Comparison of ENCODE assay signal across 16 cellular contexts in genomic region chr1:183002797-183003594, GRCh38. TPM values are rescaled to one million over a fixed set of nuclear protein-coding genes. Genes with fewer than 3 reads are reported as not detected.
DNase-seq lines count a peak whose midpoint lies in the region; ATAC-seq, FAIRE-seq and TF ChIP-seq lines count a peak whose summit lies in the region.
"Had no signal": no experiment of that assay in that cellular context is flagged by ENCODE, and none has a peak within 500 bp of the region (broad histone marks: within the 10 kb centered on the region; RNA-seq: fewer than 3 reads in every experiment).

No MANE protein-coding gene starts in this region.

- H3K27ac ChIP-seq in A549, result no peak overlapping the region
- no peak overlapping the region for H3K27ac ChIP-seq in fibroblast of lung (ENCODE audit: insufficient read depth, low read length)
- no peak overlapping the region for H3K27ac ChIP-seq in lower lobe of right lung

- FAIRE-seq in A549 (lab: Jason Lieb, UNC), result no peak
- FAIRE-seq: colon had no signal

- TF ChIP-seq RAD21 in A549 (conservative IDR thresholded peaks at IDR 0.05 in 1 of 2, IDR thresholded peaks at IDR 0.05 in 1 of 2), result no peak

- H3K4me3 ChIP-seq in A549 (no peak overlapping the region), fibroblast of lung (replicated peaks in 1 of 4; ENCODE audit: control extremely low read depth in 1 of 4, insufficient read depth in 1 of 4, low read depth in 3 of 4, low read length in 4 of 4) (no peak overlapping the region), lower lobe of right lung (no peak overlapping the region)
- H3K4me3 ChIP-seq: skin epidermis had no signal

- H3K9ac ChIP-seq in fibroblast of lung (ENCODE audit: insufficient read depth, low read length), result no peak overlapping the region

- intact Hi-C loops in lower lobe of right lung (cut with DNase I), result no loop called here

- POLR2A ChIA-PET in A549 (lab: Yijun Ruan, JAX), result no interaction called here

- CTCF ChIA-PET in A549 (lab: Yijun Ruan, JAX), result no interaction called here

- H3K36me3 ChIP-seq in fibroblast of lung (ENCODE audit: control insufficient read depth, insufficient read depth, low read length) (no peaks in the 10 kb centered on the region), lower lobe of right lung (no peaks in the 10 kb centered on the region)

- WGBS in A549 (ENCODE audit: missing lambda C conversion rate), result 54% methylated on average over 7 of the region's 7 CpGs

- TF ChIP-seq EP300 in A549 (IDR thresholded peaks at IDR 0.05), result no peak

- H3K4me2 ChIP-seq in A549 (peak overlapping the region; percentile 31), fibroblast of lung (ENCODE audit: extremely low read depth, insufficient read depth, low read length) (peak overlapping the region; percentile 37)

- TF ChIP-seq CTCF in A549 (IDR thresholded peaks at IDR 0.05) (no peak), fibroblast of lung (conservative IDR thresholded peaks at IDR 0.05 in 1 of 2, IDR thresholded peaks at IDR 0.05 in 1 of 2; ENCODE audit: low read depth in 1 of 2, low read length in 2 of 2) (no peak), lower lobe of right lung (IDR thresholded peaks at IDR 0.05) (no peak)

- H3K9me3 ChIP-seq in A549, result no peaks in the 10 kb centered on the region
- H3K9me3 ChIP-seq in fibroblast of lung (ENCODE audit: control insufficient read depth, insufficient read depth, low read depth, low read length), result no peaks in the 10 kb centered on the region
- no peaks in the 10 kb centered on the region for H3K9me3 ChIP-seq in lower lobe of right lung

- no peak for DNase-seq in A549 (ENCODE audit: low read depth in 1 of 2, low spot score in 1 of 2)
- peak; percentile 9 for DNase-seq in NCI-H774 (lab: John Stamatoyannopoulos, UW)
- peak; percentile 25 to 80 for DNase-seq in fibroblast of lung (ENCODE audit: low read depth in 2 of 2)
- no peak for DNase-seq in lower lobe of right lung
- DNase-seq in anterior cingulate cortex (lab: John Stamatoyannopoulos, UW), result no peak
- DNase-seq in NCI-H2107 treated with DMSO at 0.1 percent for 48 hours (lab: John Stamatoyannopoulos, UW; ENCODE audit: unreplicated experiment), result no peak
- DNase-seq: activated CD8-positive, alpha-beta T cell treated with anti-CD3 and anti-CD28 coated beads, Interleukin-2, amount 10 ng/mL, durations not matched to agents 7 days and 5 days; activated naive CD4-positive, alpha-beta T cell treated with anti-CD3 and anti-CD28 coated beads for 36 hours; hippocampal formation; NCI-H1694 treated with DMSO at 0.1 percent for 48 hours had no signal

- no peak overlapping the region for H2AFZ ChIP-seq in fibroblast of lung (ENCODE audit: low read length)

- H3K27me3 ChIP-seq in fibroblast of lung (ENCODE audit: control insufficient read depth, insufficient read depth, low read length) (no peaks in the 10 kb centered on the region), lower lobe of right lung (ENCODE audit: low read depth) (no peaks in the 10 kb centered on the region)

- H3K4me1 ChIP-seq in A549 (peaks cover 16% of the 10 kb centered on the region; the same call in 2 of the 3 replicates), fibroblast of lung (ENCODE audit: control insufficient read depth, extremely low read depth, insufficient read depth, low read length) (peaks cover 3% of the 10 kb centered on the region), lower lobe of right lung (peaks cover 10% of the 10 kb centered on the region)

- H4K20me1 ChIP-seq in fibroblast of lung (ENCODE audit: control insufficient read depth, extremely low read depth, insufficient read depth, low read length), result no peaks in the 10 kb centered on the region

- ATAC-seq in A549, result no peak
- peak; percentile 41 to 72 for ATAC-seq in lower lobe of right lung
- no peak for ATAC-seq in GM21423 (IDR thresholded peaks at IDR 0.05; ENCODE audit: unreplicated experiment)
- no peak for ATAC-seq in GM18909 (IDR thresholded peaks at IDR 0.05; ENCODE audit: poor library complexity, unreplicated experiment)
- ATAC-seq: activated CD8-positive, alpha-beta T cell treated with anti-CD3 and anti-CD28 coated beads, Interleukin-2, amount 10 ng/mL, durations not matched to agents 7 days and 5 days had no signal

- no peak for TF ChIP-seq POLR2A in A549 (IDR thresholded peaks at IDR 0.05; ENCODE audit: low read length)

- H3K79me2 ChIP-seq in fibroblast of lung (ENCODE audit: control insufficient read depth, insufficient read depth, low read length), result no peaks in the 10 kb centered on the region

TF ChIP-seq in A549, 52 proteins besides CTCF, POLR2A, EP300 and RAD21:
- no peak for TF ChIP-seq JUN (IDR thresholded peaks at IDR 0.05)
- TF ChIP-seq CEBPB (IDR thresholded peaks at IDR 0.05), result peak in 1 of 2 experiments; percentile 19; a peak in 1 of 4 replicates

RNA-seq across cellular contexts. Expression of gene LAMC1, which starts 20.2 kb away (rescaled TPM):
- polyA plus RNA-seq in A549 (2011; rRNA removed) (139 and 152 TPM in 2 replicates), A549 (2017; fragmentation: RNase III; extraction: RNeasy Plus Mini Kit Qiagen cat#74134 plus additional on column Dnase treatment) (85.8 to 106 TPM (median 93.7 TPM) in 3 replicates), fibroblast of lung (270 and 604 TPM in 2 replicates)
- 39.6 and 43.0 TPM in 2 replicates for polyA plus RNA-seq in A549 (2012; cell fraction: cytosol; rRNA removed)
- 92.3 and 98.8 TPM in 2 replicates for polyA plus RNA-seq in A549 (2012; cell fraction: nucleus; rRNA removed)
- 149 and 171 TPM in 2 replicates for polyA minus RNA-seq in A549 (2011; rRNA and poly(A)+ RNA removed)
- total RNA-seq in fibroblast of lung (408 and 477 TPM in 2 replicates), lower lobe of right lung (96.9 TPM)
- polyA plus RNA-seq in fibroblast of lung (2012), result 171 and 508 TPM in 2 replicates
- polyA minus RNA-seq in fibroblast of lung (ENCODE audit: low replicate concordance), result 458 and 626 TPM in 2 replicates
- total RNA-seq: activated CD8-positive, alpha-beta T cell treated with anti-CD3 and anti-CD28 coated beads, Interleukin-2, amount 10 ng/mL, durations not matched to agents 7 days and 5 days had no signal

RNA-seq across cellular contexts. Expression of gene SHCBP1L, which starts 50.0 kb away (rescaled TPM):
- polyA plus RNA-seq in A549 (2011; rRNA removed) (not detected in 2 replicates), A549 (2017; fragmentation: RNase III; extraction: RNeasy Plus Mini Kit Qiagen cat#74134 plus additional on column Dnase treatment) (not detected in 3 replicates), fibroblast of lung (not detected in 2 replicates)
- not detected in 2 replicates for polyA plus RNA-seq in A549 (2012; cell fraction: cytosol; rRNA removed)
- polyA plus RNA-seq in A549 (2012; cell fraction: nucleus; rRNA removed), result not detected in 2 replicates
- polyA minus RNA-seq in A549 (2011; rRNA and poly(A)+ RNA removed), result not detected in 2 replicates
- total RNA-seq in fibroblast of lung (0.26 TPM in 1 of 2 replicates, not detected in the other), lower lobe of right lung (not detected)
- polyA plus RNA-seq in fibroblast of lung (2012), result not detected in 2 replicates
- not detected in 2 replicates for polyA minus RNA-seq in fibroblast of lung (ENCODE audit: low replicate concordance)
- total RNA-seq: activated CD8-positive, alpha-beta T cell treated with anti-CD3 and anti-CD28 coated beads, Interleukin-2, amount 10 ng/mL, durations not matched to agents 7 days and 5 days; activated naive CD4-positive, alpha-beta T cell treated with anti-CD3 and anti-CD28 coated beads for 36 hours; mononuclear cell had no signal
- polyA plus RNA-seq: urinary bladder had no signal

Comparison
In these comparisons a context has a peak if more than half of its experiments do, and no peak if none do; other contexts are left out.
1. ATAC-seq: peak in lower lobe of right lung (2 of 2); none in A549 (0 of 2), GM21423 (single experiment) and GM18909 (single experiment).
2. DNase-seq: peak in NCI-H774 (single experiment) and fibroblast of lung (2 of 2); none in A549 (0 of 2), lower lobe of right lung (single experiment), anterior cingulate cortex (0 of 58) and NCI-H2107 treated with DMSO at 0.1 percent for 48 hours (single experiment).